ENCODE assay signal across 10 cellular contexts in genomic region chr7:80858141-80858903, GRCh38.
DNase-seq lines count a peak whose midpoint lies in the region; ATAC-seq and TF ChIP-seq lines count a peak whose summit lies in the region.
"Had no signal": no experiment of that assay in that cellular context is flagged by ENCODE, and none has a peak within 500 bp of the region (broad histone marks: within the 10 kb centered on the region; RNA-seq: fewer than 3 reads in every experiment).

No MANE protein-coding gene starts in this region.

- peaks cover 67% of the 10 kb centered on the region for H3K4me1 ChIP-seq in Panc1 (ENCODE audit: control insufficient read depth, insufficient read depth, low read length)

- no peaks in the 10 kb centered on the region for H3K27me3 ChIP-seq in Panc1 (ENCODE audit: control insufficient read depth, insufficient read depth, low read length)

- ATAC-seq in GM19395 (IDR thresholded peaks at IDR 0.05; ENCODE audit: unreplicated experiment) (peak; percentile 76), Panc1 (peak; percentile 60; the same call in 1 of the 2 replicates), Right ventricle myocardium superior (ENCODE audit: poor library complexity) (peak; percentile 64), HG03469 (IDR thresholded peaks at IDR 0.05; ENCODE audit: unreplicated experiment) (no peak), HG02763 (IDR thresholded peaks at IDR 0.05; ENCODE audit: unreplicated experiment) (no peak), GM21576 (IDR thresholded peaks at IDR 0.05; ENCODE audit: unreplicated experiment) (no peak)
- ATAC-seq: activated naive CD8-positive, alpha-beta T cell treated with anti-CD3 and anti-CD28 coated beads, Interleukin-2, amount 50 U/mL, for 24 hours had no signal

- H3K36me3 ChIP-seq in Panc1 (ENCODE audit: control insufficient read depth, insufficient read depth, low read length) = no peaks in the 10 kb centered on the region

- H3K27ac ChIP-seq in 22Rv1 = peak overlapping the region; percentile 32
- peak overlapping the region; percentile 73 for H3K27ac ChIP-seq in Panc1 (ENCODE audit: low read length)

- no peak overlapping the region for H3K4me3 ChIP-seq in Panc1 (ENCODE audit: low read depth in 2 of 2, low read length in 2 of 2)

- no peak for DNase-seq in Panc1 (ENCODE audit: low read depth, low spot score)
- no peak for DNase-seq in Right ventricle myocardium superior
- no peak for DNase-seq in anterior cingulate cortex (lab: John Stamatoyannopoulos, UW)
- DNase-seq: activated naive CD8-positive, alpha-beta T cell treated with anti-CD3 and anti-CD28 coated beads, Interleukin-2, amount 50 U/mL, for 24 hours; NK-92 treated with Interleukin-12 subunit alpha and Interleukin-12 subunit beta, amount 100 ng/mL, for 24 hours had no signal

- BruUV-seq in Panc1 (replicated peaks; lab: Mats Ljungman, UMichigan) = no TSS peak

- in situ Hi-C loops in Panc1 (cut with HindIII; ENCODE audit: low pct_unique_long_range_greater_than_20kb, low sequenced_read_pairs) = no loop called here

- POLR2A ChIA-PET in Panc1 (lab: Charles Lee) = no interaction called here

- CTCF ChIA-PET in Panc1 (lab: Charles Lee) = no interaction called here

- intact Hi-C loops in Panc1 (cut with micrococcal nuclease; ENCODE audit: unreplicated experiment) (no loop called here), Right ventricle myocardium superior (cut with DNase I) (no loop called here)

- H3K9me3 ChIP-seq in Panc1 (ENCODE audit: control insufficient read depth, insufficient read depth, low read depth, low read length) = no peaks in the 10 kb centered on the region

- no peak for TF ChIP-seq CTCF in 22Rv1 (IDR thresholded peaks at IDR 0.05)
- no peak for TF ChIP-seq CTCF in Panc1 (IDR thresholded peaks at IDR 0.05)

Comparison
In these comparisons a context has a peak if more than half of its experiments do, and no peak if none do; other contexts are left out.
1. ATAC-seq: peak in GM19395 (single experiment), Panc1 (single experiment) and Right ventricle myocardium superior (single experiment); none in HG03469 (single experiment), HG02763 (single experiment) and GM21576 (single experiment).